In genomic region chr1:87786218-87786617, GRCh38 we compare ENCODE assay signal across 25 cellular contexts.
"Had no signal": no experiment of that assay in that cellular context is flagged by ENCODE, and none has a peak within 500 bp of the region (broad histone marks: within the 10 kb centered on the region; RNA-seq: fewer than 3 reads in every experiment).

No MANE protein-coding gene starts in this region.

- H3K27ac ChIP-seq: HL-60, SJSA1, SK-N-MC had no signal

- H3K27me3 ChIP-seq: MG63, SJSA1 had no signal

- H3K4me3 ChIP-seq: MG63, SJSA1, SK-N-MC had no signal

- H3K9me3 ChIP-seq: MG63, SJSA1 had no signal

- FAIRE-seq: HTR-8/SVneo, RCC 7860 had no signal

- H3K4me1 ChIP-seq: SJSA1 had no signal

- H3K36me3 ChIP-seq: MG63, SJSA1 had no signal

- DNase-seq: Karpas-422, KG1, MG63, NCI-H1092, NCI-H1105 treated with DMSO at 0.1 percent for 48 hours, NCI-H1417 treated with DMSO at 0.1 percent for 48 hours, NCI-H146, NCI-H1694 treated with DMSO at 0.1 percent for 48 hours, NCI-H1930, NCI-H2081, NCI-H2107, NCI-H226, NCI-H446, NCI-H510A, NCI-H524 treated with DMSO at 0.1 percent for 48 hours, NCI-H69, NCI-H774, Right ventricle myocardium superior, RPMI8226, SIG-M5 had no signal
